9 cellular contexts compared by ENCODE assay signal in the genomic region with DNA sequence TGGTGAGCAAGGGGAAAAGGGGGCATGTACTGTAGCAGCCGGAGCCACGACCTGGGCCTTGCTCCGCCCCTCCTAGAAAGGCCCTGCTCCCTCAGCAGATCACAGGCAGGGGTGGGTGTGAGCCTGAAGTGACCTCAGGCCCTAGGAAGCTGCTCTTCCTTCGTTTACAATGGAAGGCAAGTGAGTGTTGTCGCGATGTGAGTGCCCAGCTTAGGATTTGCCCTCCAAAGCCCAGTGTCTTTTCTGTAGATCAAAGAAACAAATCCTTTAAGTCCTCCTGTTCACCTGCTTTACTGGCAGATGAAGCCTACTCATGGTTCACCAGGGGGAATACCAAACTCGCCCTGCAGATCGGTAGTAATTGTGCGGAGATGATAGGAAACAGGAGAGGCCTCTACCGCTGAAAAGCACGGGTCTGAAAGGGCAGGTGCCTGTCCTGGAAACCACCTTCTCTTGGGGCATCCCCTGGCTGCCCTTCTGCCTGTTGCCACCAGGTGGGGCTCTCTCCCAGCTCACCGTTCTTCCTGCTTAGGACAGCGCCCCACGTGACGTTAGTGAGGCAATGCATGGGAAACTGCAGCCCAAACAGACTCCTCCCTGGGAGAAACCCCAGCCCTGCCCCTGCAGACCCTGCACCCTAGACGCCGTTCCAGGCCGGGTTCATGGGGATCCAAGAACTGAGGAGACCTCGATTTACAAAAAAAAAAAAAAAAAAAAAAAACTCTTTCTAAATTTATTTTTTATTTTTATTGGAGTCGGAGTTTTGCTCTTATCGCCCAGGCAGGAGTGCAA. TPM values are rescaled to one million over a fixed set of nuclear protein-coding genes. Genes with fewer than 3 reads are reported as not detected.
DNase-seq lines count a peak whose midpoint lies in the region; ATAC-seq and TF ChIP-seq lines count a peak whose summit lies in the region.
"Had no signal": no experiment of that assay in that cellular context is flagged by ENCODE, and none has a peak within 500 bp of the region (broad histone marks: within the 10 kb centered on the region; RNA-seq: fewer than 3 reads in every experiment).

No MANE protein-coding gene starts in this region.

- peak overlapping the region; percentile 81 to 82 for H3K27ac Mint-ChIP-seq in natural killer cell treated with Interleukin-12 subunit alpha and Interleukin-12 subunit beta and Interleukin-15 and Interleukin-18, amount 100 ng/mL, for 72 hours

- H3K27me3 ChIP-seq in Peyer's patch (no peaks in the 10 kb centered on the region), esophagus squamous epithelium (no peaks in the 10 kb centered on the region)

- H3K27ac ChIP-seq in Peyer's patch: peak overlapping the region in 2 of 4 donors; percentile 14 to 66
- H3K27ac ChIP-seq in esophagus squamous epithelium: peak overlapping the region in 1 of 4 donors; percentile 34

- H3K4me1 ChIP-seq in Peyer's patch: peaks cover 0 to 6% (median 0%) of the 10 kb centered on the region in 4 donors
- peaks cover 0 to 14% (median 0%) of the 10 kb centered on the region in 3 donors for H3K4me1 ChIP-seq in esophagus squamous epithelium

- H3K4me1 Mint-ChIP-seq in activated T-cell treated with anti-CD3 and anti-CD28 coated beads, Interleukin-2, amount 50 U/mL, for 4 hours (ENCODE audit: low read depth): peaks cover 16% of the 10 kb centered on the region
- peaks cover 12 to 19% of the 10 kb centered on the region in 2 donors for H3K4me1 Mint-ChIP-seq in natural killer cell treated with Interleukin-12 subunit alpha and Interleukin-12 subunit beta and Interleukin-15 and Interleukin-18, amount 100 ng/mL, for 72 hours (ENCODE audit: low read depth in 2 of 2)

- no peak overlapping the region for H3K4me3 ChIP-seq in Peyer's patch
- no peak overlapping the region for H3K4me3 ChIP-seq in esophagus squamous epithelium

- peaks cover 0 to 22% (median 0%) of the 10 kb centered on the region in 3 donors for H3K36me3 ChIP-seq in Peyer's patch
- H3K36me3 ChIP-seq in esophagus squamous epithelium: peaks cover 23 to 83% (median 26%) of the 10 kb centered on the region in 3 donors

- no peak for TF ChIP-seq POLR2A in Peyer's patch (IDR thresholded peaks at IDR 0.05)
- TF ChIP-seq POLR2A in esophagus squamous epithelium (IDR thresholded peaks at IDR 0.05): no peak

- DNase-seq in ELR (ENCODE audit: low read depth) (peak; percentile 93), H4 (ENCODE audit: low spot score) (peak; percentile 88), Peyer's patch (peak; percentile 88 to 96 (median 91)), esophagus squamous epithelium (lab: John Stamatoyannopoulos, UW) (peak; percentile 62)
- peak; percentile 91 for DNase-seq in activated T-cell treated with anti-CD3 and anti-CD28 coated beads, Interleukin-2, amount 50 U/mL, for 4 hours
- DNase-seq in natural killer cell treated with Interleukin-12 subunit alpha and Interleukin-12 subunit beta and Interleukin-15 and Interleukin-18, amount 100 ng/mL, for 72 hours (ENCODE audit: low spot score): peak; percentile 90
- DNase-seq in stimulated activated naive CD8-positive, alpha-beta T cell treated with anti-CD3 and anti-CD28 coated beads, Interleukin-15, Interleukin-2, amounts not matched to agents 100 U/mL and 50 U/mL, for 24 hours: peak; percentile 93

- H3K9me3 ChIP-seq in Peyer's patch: no peaks in the 10 kb centered on the region
- H3K9me3 ChIP-seq in esophagus squamous epithelium: no peaks in the 10 kb centered on the region

- 33 to 39% methylated on average over 11 to 12 of the region's 21 CpGs for WGBS in esophagus squamous epithelium, 2 donors

- peak; percentile 94 to 96 for ATAC-seq in activated T-cell treated with anti-CD3 and anti-CD28 coated beads, Interleukin-2, amount 50 U/mL, for 4 hours
- peak; percentile 94 to 96 for ATAC-seq in natural killer cell treated with Interleukin-12 subunit alpha and Interleukin-12 subunit beta and Interleukin-15 and Interleukin-18, amount 100 ng/mL, for 72 hours
- peak; percentile 98 for ATAC-seq in stimulated activated naive CD8-positive, alpha-beta T cell treated with anti-CD3 and anti-CD28 coated beads, Interleukin-15, Interleukin-2, amounts not matched to agents 100 U/mL and 50 U/mL, for 24 hours

- intact Hi-C loops in esophagus squamous epithelium (cut with DNase I): loop anchor here (10.0 kb wide), 1 partner anchor 62 kb away; a partner anchor contains a TSS

- no peaks in the 10 kb centered on the region for H3K9me3 Mint-ChIP-seq in activated T-cell treated with anti-CD3 and anti-CD28 coated beads, Interleukin-2, amount 50 U/mL, for 4 hours
- H3K9me3 Mint-ChIP-seq in natural killer cell treated with Interleukin-12 subunit alpha and Interleukin-12 subunit beta and Interleukin-15 and Interleukin-18, amount 100 ng/mL, for 72 hours: no peaks in the 10 kb centered on the region

- no peaks in the 10 kb centered on the region for H3K27me3 Mint-ChIP-seq in activated T-cell treated with anti-CD3 and anti-CD28 coated beads, Interleukin-2, amount 50 U/mL, for 4 hours (ENCODE audit: low read depth)
- no peaks in the 10 kb centered on the region for H3K27me3 Mint-ChIP-seq in natural killer cell treated with Interleukin-12 subunit alpha and Interleukin-12 subunit beta and Interleukin-15 and Interleukin-18, amount 100 ng/mL, for 72 hours

- peak overlapping the region; percentile 42 for H3K4me3 Mint-ChIP-seq in activated T-cell treated with anti-CD3 and anti-CD28 coated beads, Interleukin-2, amount 50 U/mL, for 4 hours
- H3K4me3 Mint-ChIP-seq in natural killer cell treated with Interleukin-12 subunit alpha and Interleukin-12 subunit beta and Interleukin-15 and Interleukin-18, amount 100 ng/mL, for 72 hours: no peak overlapping the region

- H3K36me3 Mint-ChIP-seq in activated T-cell treated with anti-CD3 and anti-CD28 coated beads, Interleukin-2, amount 50 U/mL, for 4 hours (ENCODE audit: insufficient read depth): peaks cover 32% of the 10 kb centered on the region
- peaks cover 4% of the 10 kb centered on the region for H3K36me3 Mint-ChIP-seq in natural killer cell treated with Interleukin-12 subunit alpha and Interleukin-12 subunit beta and Interleukin-15 and Interleukin-18, amount 100 ng/mL, for 72 hours

- peak; percentile 99 for TF ChIP-seq CTCF in LNCAP (IDR thresholded peaks at IDR 0.05)
- TF ChIP-seq CTCF in Peyer's patch (IDR thresholded peaks at IDR 0.05): peak; percentile 99 to 100 (median 100)
- TF ChIP-seq CTCF in esophagus squamous epithelium (IDR thresholded peaks at IDR 0.05): peak; percentile 99 to 100 (median 99)

RNA-seq across cellular contexts. Expression of a gene that starts 34.9 kb away (rescaled TPM):
- total RNA-seq in H4 (2014; rRNA removed; shearing (Covaris generic)): 9.0 and 15.1 TPM in 2 replicates
- total RNA-seq in Peyer's patch: 10 to 100 TPM in 3 of 4 donors, 1 to 10 TPM in 1; 8.3 to 28.0 (median 13.2) TPM
- 10 to 100 TPM; 86.3 to 92.2 (median 89.2) TPM for total RNA-seq in activated T-cell treated with anti-CD3 and anti-CD28 coated beads, Interleukin-2, amount 50 U/mL, for 4 hours
- total RNA-seq in esophagus squamous epithelium: 10 to 100 TPM; 10.6 to 29.8 (median 17.9) TPM
- 10 to 100 TPM; 38.0 to 77.2 TPM for total RNA-seq in natural killer cell treated with Interleukin-12 subunit alpha and Interleukin-12 subunit beta and Interleukin-15 and Interleukin-18, amount 100 ng/mL, for 72 hours

RNA-seq across cellular contexts. Expression of a gene that starts 45.9 kb away (rescaled TPM):
- total RNA-seq in H4 (2014; rRNA removed; shearing (Covaris generic)): 98.6 and 111 TPM in 2 replicates
- 100 to 1,000 TPM in 2 of 4 donors, 10 to 100 TPM in 2; 80.0 to 161 (median 103) TPM for total RNA-seq in Peyer's patch
- total RNA-seq in activated T-cell treated with anti-CD3 and anti-CD28 coated beads, Interleukin-2, amount 50 U/mL, for 4 hours: 100 to 1,000 TPM; 118 to 125 (median 120) TPM
- total RNA-seq in esophagus squamous epithelium: 100 to 1,000 TPM in 2 of 4 donors, 10 to 100 TPM in 2; 83.7 to 148 (median 110) TPM
- 100 to 1,000 TPM; 139 to 146 TPM for total RNA-seq in natural killer cell treated with Interleukin-12 subunit alpha and Interleukin-12 subunit beta and Interleukin-15 and Interleukin-18, amount 100 ng/mL, for 72 hours

RNA-seq across cellular contexts. Expression of a gene that starts 55.4 kb away (rescaled TPM):
- total RNA-seq in H4 (2014; rRNA removed; shearing (Covaris generic)): 8.4 and 10.8 TPM in 2 replicates
- not detected for total RNA-seq in Peyer's patch
- total RNA-seq in activated T-cell treated with anti-CD3 and anti-CD28 coated beads, Interleukin-2, amount 50 U/mL, for 4 hours: 1 to 10 TPM; 1.4 to 1.8 (median 1.7) TPM
- under 1 TPM in 2 of 4 donors, not detected in 2; 0.48 to 0.70 TPM for total RNA-seq in esophagus squamous epithelium
- 1 to 10 TPM; 1.2 to 2.6 TPM for total RNA-seq in natural killer cell treated with Interleukin-12 subunit alpha and Interleukin-12 subunit beta and Interleukin-15 and Interleukin-18, amount 100 ng/mL, for 72 hours
- total RNA-seq: subcutaneous adipose tissue had no signal
